Comparison of ENCODE assay signal across 8 cellular contexts in the genomic region with DNA sequence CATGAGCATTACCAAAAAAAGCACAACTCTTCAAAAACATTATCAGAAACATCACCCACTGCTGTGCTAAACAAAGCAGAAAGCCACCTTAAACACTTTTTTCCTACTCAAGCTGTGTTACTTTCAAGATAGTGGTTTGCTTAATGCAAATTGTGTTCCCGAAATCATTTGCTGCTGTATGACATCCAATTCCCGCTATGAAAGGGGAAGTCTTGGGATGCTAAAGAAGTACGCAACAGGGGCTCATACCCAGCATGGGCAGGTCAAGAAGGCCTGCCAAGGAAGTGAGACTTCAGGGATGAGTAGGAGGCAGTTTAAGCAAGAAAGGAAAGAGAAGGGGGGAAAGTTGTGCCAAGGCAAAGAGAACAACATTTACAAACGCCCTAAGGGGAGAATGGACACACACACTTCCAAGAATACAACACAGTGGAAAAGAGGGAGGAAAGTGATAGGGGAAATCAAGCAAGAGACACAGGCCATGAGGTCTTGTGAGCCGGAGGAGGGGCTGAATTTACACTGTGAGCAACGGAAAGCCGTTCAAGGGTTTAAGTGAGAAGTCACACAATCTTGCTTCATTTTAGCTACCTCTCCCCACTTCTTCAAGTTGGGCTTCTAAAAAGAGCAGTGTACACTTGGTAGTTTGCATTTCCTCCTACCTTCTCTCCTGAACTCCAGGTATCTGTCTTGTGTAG. TPM values are rescaled to one million over a fixed set of nuclear protein-coding genes. Genes with fewer than 3 reads are reported as not detected.
DNase-seq lines count a peak whose midpoint lies in the region; ATAC-seq and TF ChIP-seq lines count a peak whose summit lies in the region.

No MANE protein-coding gene starts in this region.

- TF ChIP-seq RAD21 in IMR-90 (IDR thresholded peaks at IDR 0.05; ENCODE audit: low read length), result no peak

- peaks cover 33% of the 10 kb centered on the region; the same call in 1 of the 2 replicates for H4K20me1 ChIP-seq in IMR-90 (ENCODE audit: insufficient read depth, low read length)

- peaks cover 9% of the 10 kb centered on the region for H3K36me3 Mint-ChIP-seq in CD8-positive, alpha-beta T cell
- H3K36me3 Mint-ChIP-seq in activated T-helper 17 cell treated with anti-CD3 and anti-CD28 coated beads, Interleukin-2, amount 50 U/mL, for 72 hours (ENCODE audit: low read depth), result peaks cover 39% of the 10 kb centered on the region
- H3K36me3 Mint-ChIP-seq in naive thymus-derived CD4-positive, alpha-beta T cell, result peaks cover 3 to 17% (median 9%) of the 10 kb centered on the region in 5 donors

- H2AFZ ChIP-seq in IMR-90 (replicated peaks; ENCODE audit: low read length, poor library complexity), result no peak overlapping the region

- H3K4me3 ChIP-seq in CD8-positive, alpha-beta T cell (ENCODE audit: low read depth, low read length), result no peak overlapping the region
- H3K4me3 ChIP-seq in IMR-90 (ENCODE audit: insufficient read depth, low read depth, low read length) (no peak overlapping the region), WERI-Rb-1 (ENCODE audit: low read depth, low read length) (no peak overlapping the region)
- H3K4me3 ChIP-seq in naive thymus-derived CD4-positive, alpha-beta T cell (ENCODE audit: low read length), result no peak overlapping the region

- no peak overlapping the region for H2BK20ac ChIP-seq in IMR-90 (ENCODE audit: low read depth, low read length)

- no peaks in the 10 kb centered on the region for H3K9me3 ChIP-seq in CD8-positive, alpha-beta T cell (ENCODE audit: low read length)
- H3K9me3 ChIP-seq in IMR-90 (ENCODE audit: control insufficient read depth, insufficient read depth, low read length) (no peaks in the 10 kb centered on the region), WERI-Rb-1 (ENCODE audit: severe bottlenecking) (no peaks in the 10 kb centered on the region)
- no peaks in the 10 kb centered on the region for H3K9me3 ChIP-seq in naive thymus-derived CD4-positive, alpha-beta T cell (ENCODE audit: control insufficient read depth in 2 of 3, low read length in 3 of 3)

- peak overlapping the region; percentile 44 for H3K23ac ChIP-seq in IMR-90 (ENCODE audit: low read depth, low read length)

- DNase-seq in CD8-positive, alpha-beta T cell, result no peak
- DNase-seq in IMR-90 (no peak), COLO668 (lab: John Stamatoyannopoulos, UW; ENCODE audit: unreplicated experiment) (no peak), WERI-Rb-1 (no peak)
- DNase-seq in naive thymus-derived CD4-positive, alpha-beta T cell, result no peak
- no peak for DNase-seq in NK-92 treated with Interleukin-12 subunit alpha and Interleukin-12 subunit beta, amount 100 ng/mL, for 24 hours (lab: John Stamatoyannopoulos, UW)

- no peak overlapping the region for H3K27ac ChIP-seq in CD8-positive, alpha-beta T cell (ENCODE audit: low read depth, low read length)
- H3K27ac ChIP-seq in IMR-90 (ENCODE audit: insufficient read depth, low read length) (no peak overlapping the region), WERI-Rb-1 (no peak overlapping the region)
- H3K27ac ChIP-seq in naive thymus-derived CD4-positive, alpha-beta T cell (ENCODE audit: low read depth, low read length), result no peak overlapping the region

- no peak overlapping the region for H2AK9ac ChIP-seq in IMR-90 (replicated peaks; ENCODE audit: low read depth, low read length, poor library complexity)

- CTCF ChIA-PET in CD8-positive, alpha-beta T cell (lab: Charles Lee), result interaction anchor here (1.1 to 6.8 kb wide), 2 partner anchors 13 to 135 kb away, joined by 3 to 48 read pairs; no protein-coding TSS in a partner anchor
- CTCF ChIA-PET in IMR-90 (lab: Yijun Ruan, JAX), result no interaction called here
- CTCF ChIA-PET in naive thymus-derived CD4-positive, alpha-beta T cell (lab: Charles Lee), result interaction anchor here (1.1 kb wide), 1 partner anchor 14 kb away, joined by 3 read pairs; no protein-coding TSS in a partner anchor

- H3K36me3 ChIP-seq in CD8-positive, alpha-beta T cell (ENCODE audit: insufficient read depth, low read length), result no peaks in the 10 kb centered on the region
- H3K36me3 ChIP-seq in IMR-90 (ENCODE audit: control insufficient read depth, insufficient read depth, low read length) (no peaks in the 10 kb centered on the region), WERI-Rb-1 (no peaks in the 10 kb centered on the region)
- H3K36me3 ChIP-seq in naive thymus-derived CD4-positive, alpha-beta T cell (ENCODE audit: control insufficient read depth in 2 of 3, insufficient read depth in 3 of 3, low read length in 3 of 3), result no peaks in the 10 kb centered on the region

- peaks cover 54% of the 10 kb centered on the region for H3K4me1 ChIP-seq in CD8-positive, alpha-beta T cell (ENCODE audit: insufficient read depth, low read length)
- peaks cover 10% of the 10 kb centered on the region for H3K4me1 ChIP-seq in IMR-90 (ENCODE audit: control insufficient read depth, insufficient read depth, low read length)
- H3K4me1 ChIP-seq in naive thymus-derived CD4-positive, alpha-beta T cell (ENCODE audit: control insufficient read depth in 2 of 2, insufficient read depth in 2 of 2, low read length in 2 of 2), result peaks cover 36 to 42% of the 10 kb centered on the region in 2 donors

- peak overlapping the region; percentile 68 for H3K27ac Mint-ChIP-seq in CD8-positive, alpha-beta T cell
- H3K27ac Mint-ChIP-seq in activated T-helper 17 cell treated with anti-CD3 and anti-CD28 coated beads, Interleukin-2, amount 50 U/mL, for 72 hours, result peak overlapping the region; percentile 33
- H3K27ac Mint-ChIP-seq in naive thymus-derived CD4-positive, alpha-beta T cell, result peak overlapping the region in 8 of 9 donors; percentile 25 to 88 (median 44)

- H3K4me3 Mint-ChIP-seq in CD8-positive, alpha-beta T cell, result peak overlapping the region; percentile 46
- peak overlapping the region; percentile 89 for H3K4me3 Mint-ChIP-seq in activated T-helper 17 cell treated with anti-CD3 and anti-CD28 coated beads, Interleukin-2, amount 50 U/mL, for 72 hours
- H3K4me3 Mint-ChIP-seq in naive thymus-derived CD4-positive, alpha-beta T cell, result peak overlapping the region; percentile 54 to 97 (median 92)

- intact Hi-C loops in CD8-positive, alpha-beta T cell (cut with DNase I, micrococcal nuclease), result loop anchor here (5.0 to 10.0 kb wide), 4 partner anchors 38 to 1255 kb away; partner anchors contain the start of genes MPPE1 (in 1 of the 2) and ZNF519 (in 1 of the 2)
- intact Hi-C loops in IMR-90 (cut with micrococcal nuclease), result no loop called here
- intact Hi-C loops in naive thymus-derived CD4-positive, alpha-beta T cell (cut with micrococcal nuclease), result loop anchor here (5.0 to 10.0 kb wide), 5 partner anchors 133 to 975 kb away; partner anchors contain the start of genes FAM210A (in 1 of the 2), IMPA2 (in 1 of the 2), MPPE1 (in 1 of the 2) and RNMT (in 1 of the 2)

- peaks cover 14% of the 10 kb centered on the region for H3K9me1 ChIP-seq in IMR-90 (ENCODE audit: insufficient read depth, low read length)

- no TSS peak for BruUV-seq in IMR-90 (replicated peaks; lab: Mats Ljungman, UMichigan)

- H3K27me3 ChIP-seq in CD8-positive, alpha-beta T cell (ENCODE audit: insufficient read depth, low read length), result no peaks in the 10 kb centered on the region
- H3K27me3 ChIP-seq in IMR-90 (ENCODE audit: control insufficient read depth, insufficient read depth, low read length) (no peaks in the 10 kb centered on the region), WERI-Rb-1 (ENCODE audit: insufficient read depth, low read depth, severe bottlenecking) (no peaks in the 10 kb centered on the region)
- no peaks in the 10 kb centered on the region for H3K27me3 ChIP-seq in naive thymus-derived CD4-positive, alpha-beta T cell (ENCODE audit: control insufficient read depth in 2 of 2, insufficient read depth in 2 of 2, low read length in 2 of 2)

- no peak overlapping the region for H4K5ac ChIP-seq in IMR-90 (ENCODE audit: low read depth, low read length)

- no peak overlapping the region for H4K91ac ChIP-seq in IMR-90 (ENCODE audit: insufficient read depth, low read depth, low read length)

- no peak for ATAC-seq in CD8-positive, alpha-beta T cell
- ATAC-seq in IMR-90 (ENCODE audit: low read depth) (no peak), HG03097 (IDR thresholded peaks at IDR 0.05; ENCODE audit: low FRiP score, unreplicated experiment) (no peak)
- ATAC-seq in activated T-helper 17 cell treated with anti-CD3 and anti-CD28 coated beads, Interleukin-2, amount 50 U/mL, for 72 hours (replicated peaks), result no peak
- no peak for ATAC-seq in naive thymus-derived CD4-positive, alpha-beta T cell

- H3K4me2 ChIP-seq in IMR-90 (ENCODE audit: low read depth, low read length), result no peak overlapping the region

- H4K8ac ChIP-seq in IMR-90 (ENCODE audit: low read depth in 2 of 2, low read length in 2 of 2), result no peak overlapping the region

- no peaks in the 10 kb centered on the region for H3K9me3 Mint-ChIP-seq in CD8-positive, alpha-beta T cell
- H3K9me3 Mint-ChIP-seq in activated T-helper 17 cell treated with anti-CD3 and anti-CD28 coated beads, Interleukin-2, amount 50 U/mL, for 72 hours, result no peaks in the 10 kb centered on the region
- H3K9me3 Mint-ChIP-seq in naive thymus-derived CD4-positive, alpha-beta T cell, result peaks cover 0 to 5% (median 0%) of the 10 kb centered on the region in 11 donors

- H3K4me1 Mint-ChIP-seq in CD8-positive, alpha-beta T cell (ENCODE audit: low read depth), result peaks cover 80% of the 10 kb centered on the region
- peaks cover 50% of the 10 kb centered on the region for H3K4me1 Mint-ChIP-seq in activated T-helper 17 cell treated with anti-CD3 and anti-CD28 coated beads, Interleukin-2, amount 50 U/mL, for 72 hours
- H3K4me1 Mint-ChIP-seq in naive thymus-derived CD4-positive, alpha-beta T cell, result peaks cover 62 to 79% (median 72%) of the 10 kb centered on the region in 7 donors

- WGBS in IMR-90 (ENCODE audit: extremely low coverage in 2 of 2, insufficient read length in 1 of 2), 2 experiments, result 83% methylated on average over 2 of the region's 7 CpGs; no CpG with 5 or more reads in 1 of the 2 experiments

- H3K9ac ChIP-seq in IMR-90 (ENCODE audit: low read depth, low read length), result no peak overlapping the region

- peaks cover 32 to 75% of the 10 kb centered on the region in 2 experiments for H3K79me1 ChIP-seq in IMR-90 (ENCODE audit: low read depth in 1 of 2, low read length in 2 of 2)

- no peak overlapping the region for H3K18ac ChIP-seq in IMR-90 (ENCODE audit: low read depth, low read length)

- POLR2A ChIA-PET in CD8-positive, alpha-beta T cell (lab: Charles Lee), result interaction anchor here (1.0 to 4.3 kb wide), 4 partner anchors 62 to 111 kb away, joined by 3 to 26 read pairs (median 3); partner anchors contain the start of gene CEP192
- POLR2A ChIA-PET in IMR-90 (lab: Charles Lee; ENCODE audit: unreplicated experiment), result no interaction called here
- POLR2A ChIA-PET in naive thymus-derived CD4-positive, alpha-beta T cell (lab: Charles Lee), result interaction anchor here (2.1 kb wide), 1 partner anchor 177 kb away, joined by 6 read pairs; the partner anchor contains the start of genes CEP76 and PSMG2

- H2BK15ac ChIP-seq in IMR-90 (ENCODE audit: low read depth, low read length), result no peak overlapping the region

- no peak overlapping the region for H3K14ac ChIP-seq in IMR-90 (replicated peaks; ENCODE audit: low read depth, low read length)

- no peak overlapping the region for H2BK5ac ChIP-seq in IMR-90 (ENCODE audit: low read depth, low read length, poor library complexity, severe bottlenecking)

- dilution Hi-C loops in IMR-90 (cut with HindIII; ENCODE audit: low sequenced_read_pairs, unreplicated experiment), result no loop called here

- no peaks in the 10 kb centered on the region for H3K27me3 Mint-ChIP-seq in CD8-positive, alpha-beta T cell (ENCODE audit: low read depth)
- H3K27me3 Mint-ChIP-seq in activated T-helper 17 cell treated with anti-CD3 and anti-CD28 coated beads, Interleukin-2, amount 50 U/mL, for 72 hours, result no peaks in the 10 kb centered on the region
- H3K27me3 Mint-ChIP-seq in naive thymus-derived CD4-positive, alpha-beta T cell, result no peaks in the 10 kb centered on the region

- no peak for TF ChIP-seq CTCF in CD8-positive, alpha-beta T cell (IDR thresholded peaks at IDR 0.05)
- TF ChIP-seq CTCF in IMR-90 (conservative IDR thresholded peaks at IDR 0.05; ENCODE audit: low read depth, low read length), result no peak
- TF ChIP-seq CTCF in WERI-Rb-1 (IDR thresholded peaks at IDR 0.05; ENCODE audit: low read depth, low read length), result no peak

- in situ Hi-C loops in IMR-90 (cut with MboI; ENCODE audit: low sequenced_read_pairs), result loop anchor here (5.0 kb wide), 1 partner anchor 38 kb away; no protein-coding TSS in a partner anchor

- TF ChIP-seq POLR2A in IMR-90 (IDR thresholded peaks at IDR 0.05; ENCODE audit: low read depth, low read length), result no peak

- H3K4ac ChIP-seq in IMR-90 (ENCODE audit: low read depth, low read length), result no peak overlapping the region

- no peak overlapping the region for H3K56ac ChIP-seq in IMR-90 (ENCODE audit: extremely low read depth, insufficient read depth, low read length)

- H2AK5ac ChIP-seq in IMR-90 (ENCODE audit: low read depth, low read length), result peak overlapping the region; percentile 57; the same call in 1 of the 2 replicates

- no peak overlapping the region for H2BK120ac ChIP-seq in IMR-90 (ENCODE audit: low read depth, low read length)

RNA-seq across cellular contexts. Expression of gene PTPN2, which starts 4.1 kb away (rescaled TPM):
- 10 to 100 TPM; 61.7 to 62.8 TPM for total RNA-seq in CD8-positive, alpha-beta T cell
- total RNA-seq in IMR-90 (2012; rRNA removed), result 30.6 and 36.9 TPM in 2 replicates
- 10.9 and 13.2 TPM in 2 replicates for polyA plus RNA-seq in IMR-90 (2012; rRNA removed)
- 2.4 and 3.9 TPM in 2 replicates for polyA plus RNA-seq in IMR-90 (2012; cell fraction: cytosol; rRNA removed)
- 3.7 and 32.1 TPM in 2 replicates for polyA plus RNA-seq in IMR-90 (2012; cell fraction: nucleus; rRNA removed; ENCODE audit: low replicate concordance)
- total RNA-seq in activated T-helper 17 cell treated with anti-CD3 and anti-CD28 coated beads, Interleukin-2, amount 50 U/mL, for 72 hours, result 10 to 100 TPM; 72.1 to 78.7 TPM
- total RNA-seq in naive thymus-derived CD4-positive, alpha-beta T cell, result 10 to 100 TPM; 55.8 to 82.2 (median 76.2) TPM
- polyA plus RNA-seq in naive thymus-derived CD4-positive, alpha-beta T cell, result 10 to 100 TPM; 60.5 to 92.2 TPM
